In genomic region chr22:19035474-19036228, GRCh38 we compare ENCODE assay signal across 7 cellular contexts.
DNase-seq lines count a peak whose midpoint lies in the region; ATAC-seq, FAIRE-seq and TF ChIP-seq lines count a peak whose summit lies in the region.

No MANE protein-coding gene starts in this region.

- 54% methylated on average over 14 of the region's 14 CpGs for WGBS in GM12878 (ENCODE audit: insufficient coverage, insufficient replicate concordance, low lambda C conversion rate, missing lambda C conversion rate)

- H3K27ac ChIP-seq in GM12878 (ENCODE audit: control insufficient read depth, insufficient read depth) = no peak overlapping the region

- TF ChIP-seq CTCF in GM12878 (IDR thresholded peaks at IDR 0.05 in 2 of 3, conservative IDR thresholded peaks at IDR 0.05 in 1 of 3; ENCODE audit: control insufficient read depth in 2 of 3, extremely low read depth in 1 of 3, insufficient read depth in 1 of 3, low read depth in 3 of 3, low read length in 3 of 3) = no peak; a peak in 2 of 6 replicates
- no peak for TF ChIP-seq CTCF in mucosa of descending colon (IDR thresholded peaks at IDR 0.05)

- no peaks in the 10 kb centered on the region for H3K27me3 ChIP-seq in GM12878 (replicated peaks in 1 of 2; ENCODE audit: control insufficient read depth in 2 of 2, insufficient read depth in 2 of 2, low read length in 1 of 2)

- ATAC-seq in GM12878 (peak; percentile 57), mucosa of descending colon (peak; percentile 19), HG03045 (IDR thresholded peaks at IDR 0.05; ENCODE audit: unreplicated experiment) (no peak), GM21717 (IDR thresholded peaks at IDR 0.05; ENCODE audit: unreplicated experiment) (no peak), HG02870 (IDR thresholded peaks at IDR 0.05; ENCODE audit: unreplicated experiment) (no peak)

- SMC1A ChIA-PET in GM12878 (lab: Charles Lee; ENCODE audit: uncharacterized antibody, unreplicated experiment) = no interaction called here

- RAD21 ChIA-PET in GM12878 (lab: Charles Lee; ENCODE audit: unreplicated experiment) = no interaction called here

- H3K36me3 ChIP-seq in GM12878 (ENCODE audit: control insufficient read depth in 2 of 2, insufficient read depth in 2 of 2, low read length in 1 of 2) = peaks cover 0 to 2% of the 10 kb centered on the region in 2 experiments; a peak in 3 of 4 replicates
- peaks cover 4% of the 10 kb centered on the region for H3K36me3 ChIP-seq in mucosa of descending colon (ENCODE audit: low read depth)

- BruUV-seq in GM12878 (replicated peaks; lab: Mats Ljungman, UMichigan) = no TSS peak

- in situ Hi-C loops in GM12878 (cut with MboI) = no loop called here

- CTCF ChIA-PET in GM12878 (lab: Yijun Ruan, JAX) = interaction anchor here (0.6 kb wide), 1 partner anchor 68 kb away, joined by 3 read pairs; no protein-coding TSS in a partner anchor

- peak; percentile 49; the same call in 1 of the 2 replicates for TF ChIP-seq POLR2A in GM12878 (IDR thresholded peaks at IDR 0.05; ENCODE audit: low read depth, low read length)

- POLR2A ChIA-PET in GM12878 (lab: Charles Lee) = no interaction called here

- H3K4me3 ChIP-seq in GM12878 (no peak overlapping the region), mucosa of descending colon (no peak overlapping the region)

- no peak overlapping the region for H3K9ac ChIP-seq in GM12878 (ENCODE audit: control insufficient read depth, insufficient read depth, low read length)

- H3K79me2 ChIP-seq in GM12878 (ENCODE audit: control insufficient read depth, insufficient read depth, low read length) = no peaks in the 10 kb centered on the region

- H3K4me2 ChIP-seq in GM12878 (ENCODE audit: control insufficient read depth, insufficient read depth) = no peak overlapping the region

- TF ChIP-seq EP300 in GM12878 (IDR thresholded peaks at IDR 0.05; ENCODE audit: borderline replicate concordance in 1 of 2, control insufficient read depth in 1 of 2, low read depth in 2 of 2, low read length in 2 of 2) = no peak

- H3K9me3 ChIP-seq in GM12878 (replicated peaks; ENCODE audit: control insufficient read depth, insufficient read depth, low read length) = no peaks in the 10 kb centered on the region
- no peaks in the 10 kb centered on the region for H3K9me3 ChIP-seq in mucosa of descending colon

- no peak overlapping the region for H2AFZ ChIP-seq in GM12878 (ENCODE audit: control insufficient read depth, low read depth, low read length)

- no peaks in the 10 kb centered on the region for H4K20me1 ChIP-seq in GM12878 (ENCODE audit: control insufficient read depth, insufficient read depth)

- intact Hi-C loops in GM12878 (cut with micrococcal nuclease; ENCODE audit: unreplicated experiment) (no loop called here), mucosa of descending colon (cut with DNase I, micrococcal nuclease) (no loop called here)

- DNase-seq in ELR (ENCODE audit: low read depth) (peak; percentile 29), NCI-H1105 treated with DMSO at 0.1 percent for 48 hours (lab: John Stamatoyannopoulos, UW) (peak; percentile 60), GM12878 (ENCODE audit: low read depth, low spot score) (no peak), mucosa of descending colon (peak in 1 of 3 donors; percentile 27)

- H3K4me1 ChIP-seq in GM12878 (ENCODE audit: control insufficient read depth, insufficient read depth, low read length) = no peaks in the 10 kb centered on the region
- no peaks in the 10 kb centered on the region for H3K4me1 ChIP-seq in mucosa of descending colon (ENCODE audit: low read depth)

- FAIRE-seq in GM12878 (lab: Jason Lieb, UNC) = no peak

- TF ChIP-seq RAD21 in GM12878 (IDR thresholded peaks at IDR 0.05; ENCODE audit: insufficient read depth, low read depth, low read length) = peak; percentile 14; the same call in 1 of the 2 replicates

TF ChIP-seq in GM12878, 131 proteins besides CTCF, POLR2A, EP300 and RAD21:
- TF ChIP-seq TCF3 (IDR thresholded peaks at IDR 0.05; ENCODE audit: borderline replicate concordance, insufficient read depth, low read depth, low read length) = no peak
- peak; percentile 69 for TF ChIP-seq REST (IDR thresholded peaks at IDR 0.05; ENCODE audit: low read depth, low read length)
- TF ChIP-seq E2F8 (IDR thresholded peaks at IDR 0.05; ENCODE audit: low read depth, partially characterized antibody) = no peak
- peak; percentile 22 for TF ChIP-seq BCL3 (IDR thresholded peaks at IDR 0.05; ENCODE audit: borderline replicate concordance, insufficient read depth, low read depth, low read length, poor library complexity, severe bottlenecking)
TF ChIP-seq in GM12878: peak in this region for 2.

Comparison
In these comparisons a context has a peak if more than half of its experiments do, and no peak if none do; other contexts are left out.
1. ATAC-seq: peak in GM12878 (single experiment) and mucosa of descending colon (single experiment); none in HG03045 (single experiment), GM21717 (single experiment) and HG02870 (single experiment).